9 cellular contexts compared by ENCODE assay signal in genomic region chr11:61955416-61956135, GRCh38. TPM values are rescaled to one million over a fixed set of nuclear protein-coding genes. Genes with fewer than 3 reads are reported as not detected.
DNase-seq lines count a peak whose midpoint lies in the region; ATAC-seq and TF ChIP-seq lines count a peak whose summit lies in the region.
"Had no signal": no experiment of that assay in that cellular context is flagged by ENCODE, and none has a peak within 500 bp of the region (broad histone marks: within the 10 kb centered on the region; RNA-seq: fewer than 3 reads in every experiment).

No MANE protein-coding gene starts in this region.

- H3K4me3 ChIP-seq in upper lobe of right lung (peak overlapping the region; percentile 51), OCI-LY7 (ENCODE audit: low read depth, low read length, poor library complexity, severe bottlenecking) (no peak overlapping the region)

- peak; percentile 39 for DNase-seq in stimulated activated CD4-positive, alpha-beta T cell treated with anti-CD3 and anti-CD28 coated beads, Interleukin-15, amount 100 ng/mL, for 24 hours
- DNase-seq in stimulated activated CD4-positive, alpha-beta T cell treated with anti-CD3 and anti-CD28 coated beads, Interleukin-2, amount 100 ng/mL, for 48 hours: no peak
- DNase-seq in mesenteric fat pad (ENCODE audit: low spot score) (peak; percentile 90), upper lobe of right lung (peak; percentile 81), OCI-LY7 (ENCODE audit: low spot score) (no peak), cerebellum (ENCODE audit: low spot score) (no peak)

- CTCF ChIA-PET in OCI-LY7 (lab: Charles Lee; ENCODE audit: unreplicated experiment): no interaction called here

- no TSS peak for BruUV-seq in OCI-LY7 (replicated peaks; lab: Mats Ljungman, UMichigan)

- peak overlapping the region; percentile 89 for H3K27ac Mint-ChIP-seq in dendritic cell treated with granulocyte-macrophage colony-stimulating factor and Interleukin-4, amounts not matched to agents 40 ng/mL and 50 ng/mL, for 4 days

- TF ChIP-seq CTCF in upper lobe of right lung (IDR thresholded peaks at IDR 0.05): no peak
- TF ChIP-seq CTCF in OCI-LY7 (conservative IDR thresholded peaks at IDR 0.05; ENCODE audit: low read length): no peak

- no peak overlapping the region for H2AFZ ChIP-seq in OCI-LY7 (ENCODE audit: low read length)

- H3K9me3 ChIP-seq in upper lobe of right lung (no peaks in the 10 kb centered on the region), OCI-LY7 (ENCODE audit: low read length) (no peaks in the 10 kb centered on the region)

- H3K27ac ChIP-seq in upper lobe of right lung (peak overlapping the region; percentile 90), OCI-LY7 (ENCODE audit: low read depth, low read length, poor library complexity, severe bottlenecking) (no peak overlapping the region)
- H3K27ac ChIP-seq: VCaP had no signal

- POLR2A ChIA-PET in OCI-LY7 (lab: Charles Lee): interaction anchor here (0.6 kb wide), 1 partner anchor 16 kb away, joined by 3 read pairs; no protein-coding TSS in a partner anchor

- H3K36me3 Mint-ChIP-seq in dendritic cell treated with granulocyte-macrophage colony-stimulating factor and Interleukin-4, amounts not matched to agents 40 ng/mL and 50 ng/mL, for 4 days (ENCODE audit: low read depth): peaks cover 47% of the 10 kb centered on the region

- no peaks in the 10 kb centered on the region for H3K27me3 Mint-ChIP-seq in dendritic cell treated with granulocyte-macrophage colony-stimulating factor and Interleukin-4, amounts not matched to agents 40 ng/mL and 50 ng/mL, for 4 days

- no peaks in the 10 kb centered on the region for H3K9me2 ChIP-seq in OCI-LY7 (ENCODE audit: insufficient read depth, low read length)

- H3K4me1 ChIP-seq in upper lobe of right lung: peaks cover 12% of the 10 kb centered on the region
- no peaks in the 10 kb centered on the region for H3K4me1 ChIP-seq in OCI-LY7 (ENCODE audit: insufficient read depth, low read length, poor library complexity, severe bottlenecking)

- H3K4me3 Mint-ChIP-seq in dendritic cell treated with granulocyte-macrophage colony-stimulating factor and Interleukin-4, amounts not matched to agents 40 ng/mL and 50 ng/mL, for 4 days: peak overlapping the region; percentile 76

- no peaks in the 10 kb centered on the region for H3K9me3 Mint-ChIP-seq in dendritic cell treated with granulocyte-macrophage colony-stimulating factor and Interleukin-4, amounts not matched to agents 40 ng/mL and 50 ng/mL, for 4 days

- H3K36me3 ChIP-seq in upper lobe of right lung (peaks cover 5% of the 10 kb centered on the region), OCI-LY7 (ENCODE audit: insufficient read depth, low read length) (no peaks in the 10 kb centered on the region)

- intact Hi-C loops in dendritic cell treated with granulocyte-macrophage colony-stimulating factor and Interleukin-4, amounts not matched to agents 40 ng/mL and 50 ng/mL, for 4 days (cut with micrococcal nuclease): no loop called here
- intact Hi-C loops in upper lobe of right lung (cut with DNase I) (no loop called here), OCI-LY7 (cut with micrococcal nuclease; ENCODE audit: unreplicated experiment) (no loop called here)

- no peaks in the 10 kb centered on the region for H4K20me1 ChIP-seq in OCI-LY7 (ENCODE audit: insufficient read depth, low read length)

- H3K4me1 Mint-ChIP-seq in dendritic cell treated with granulocyte-macrophage colony-stimulating factor and Interleukin-4, amounts not matched to agents 40 ng/mL and 50 ng/mL, for 4 days (ENCODE audit: low read depth): peaks cover 61% of the 10 kb centered on the region

- no peaks in the 10 kb centered on the region for H3K79me2 ChIP-seq in OCI-LY7 (ENCODE audit: insufficient read depth, low read depth, low read length)

- H3K27me3 ChIP-seq in upper lobe of right lung: no peaks in the 10 kb centered on the region

- no peak overlapping the region for H3K4me2 ChIP-seq in OCI-LY7 (ENCODE audit: low read length)

- ATAC-seq in upper lobe of right lung: peak; percentile 69
- no peak for ATAC-seq in GM21423 (IDR thresholded peaks at IDR 0.05; ENCODE audit: unreplicated experiment)

RNA-seq across cellular contexts. Expression of gene BEST1, which starts 5.4 kb away (rescaled TPM):
- total RNA-seq in mesenteric fat pad: 13.2 TPM
- 9.6 TPM for total RNA-seq in upper lobe of right lung
- 1.5 and 3.1 TPM in 2 replicates for total RNA-seq in OCI-LY7 (2014; rRNA removed; shearing (Covaris generic))
- 1.9 and 3.3 TPM in 2 replicates for total RNA-seq in OCI-LY7 (2022)
- 1.9 TPM for total RNA-seq in cerebellum

RNA-seq across cellular contexts. Expression of gene FTH1, which starts 11.9 kb away (rescaled TPM):
- total RNA-seq in mesenteric fat pad: 7,690 TPM
- 4,022 TPM for total RNA-seq in upper lobe of right lung
- total RNA-seq in OCI-LY7 (2014; rRNA removed; shearing (Covaris generic)): 143 and 153 TPM in 2 replicates
- total RNA-seq in OCI-LY7 (2022): 185 and 245 TPM in 2 replicates
- 295 TPM for total RNA-seq in cerebellum

RNA-seq across cellular contexts. Expression of gene RAB3IL1, which starts 38.2 kb away (rescaled TPM):
- total RNA-seq in mesenteric fat pad (36.5 TPM), upper lobe of right lung (10.6 TPM), OCI-LY7 (2022) (not detected in 2 replicates), cerebellum (4.5 TPM)
- not detected in 2 replicates for total RNA-seq in OCI-LY7 (2014; rRNA removed; shearing (Covaris generic))

Comparison
In these comparisons a context has a peak if more than half of its experiments do, and no peak if none do; other contexts are left out.
1. DNase-seq: peak in stimulated activated CD4-positive, alpha-beta T cell treated with anti-CD3 and anti-CD28 coated beads, Interleukin-15, amount 100 ng/mL, for 24 hours (single experiment), mesenteric fat pad (single experiment) and upper lobe of right lung (single experiment); none in stimulated activated CD4-positive, alpha-beta T cell treated with anti-CD3 and anti-CD28 coated beads, Interleukin-2, amount 100 ng/mL, for 48 hours (0 of 2), OCI-LY7 (single experiment) and cerebellum (single experiment).
2. RNA of gene FTH1, which starts 11.9 kb away (total RNA-seq): 7,690 TPM in mesenteric fat pad (single experiment) and 4,022 TPM in upper lobe of right lung (single experiment); 295 TPM in cerebellum (single experiment) and 143 to 245 TPM in OCI-LY7; every median in the first group is over 10 times any median in the second.